In the genomic region with DNA sequence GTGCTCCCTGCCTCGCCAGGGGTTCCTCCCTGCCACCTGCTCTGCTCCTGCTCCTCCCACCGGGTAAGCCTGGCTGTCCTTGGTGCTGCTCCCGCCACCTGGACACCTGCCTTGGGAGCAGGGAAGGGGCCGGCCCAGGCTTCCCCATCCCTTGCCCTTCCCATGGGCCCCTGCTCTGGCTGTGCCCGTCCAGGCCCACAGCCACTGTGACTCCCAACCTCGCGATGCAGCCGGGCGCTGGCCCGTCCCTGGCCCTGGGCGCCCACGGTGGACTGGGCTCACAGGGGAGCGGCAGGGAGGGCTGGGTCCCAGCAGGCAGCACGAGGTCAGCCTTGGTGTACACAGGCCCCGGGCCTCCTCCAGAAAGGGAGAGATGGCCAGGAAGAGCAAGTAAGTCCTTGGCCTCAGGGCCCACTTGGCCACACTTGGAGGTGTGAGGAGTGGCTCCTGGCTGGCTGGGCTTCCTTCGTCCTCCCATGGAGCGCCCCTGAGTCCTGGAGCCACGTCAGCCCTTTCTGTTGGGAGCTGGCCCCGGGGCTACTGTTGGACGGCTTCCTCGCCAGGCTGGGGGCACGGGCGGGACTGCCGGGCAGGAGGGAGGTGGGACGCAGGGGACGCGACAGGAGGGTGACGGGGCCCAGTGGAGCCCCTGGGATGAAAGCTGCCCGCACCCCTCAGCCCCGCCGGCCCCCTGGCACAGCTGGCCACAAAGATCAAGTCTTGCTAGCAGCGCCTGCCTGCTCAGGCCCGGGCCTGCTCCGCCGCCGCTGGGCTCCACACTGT, we compare ENCODE assay signal across 1 cellular context.
TF ChIP-seq lines count a peak whose summit lies in the region.

No MANE protein-coding gene starts in this region.

TF ChIP-seq in HepG2, 621 proteins besides CTCF, POLR2A, EP300 and RAD21:
- TF ChIP-seq SRSF1 (optimal IDR thresholded peaks at IDR 0.05; ENCODE audit: low read depth, low read length) = no peak
- peak; percentile 28; the same call in 1 of the 2 replicates for TF ChIP-seq AKAP8 (CRISPR knock-in tag; IDR thresholded peaks at IDR 0.05)
- TF ChIP-seq ZNF567 (CRISPR knock-in tag; IDR thresholded peaks at IDR 0.05; ENCODE audit: borderline replicate concordance) = no peak
- TF ChIP-seq IRF2 (CRISPR knock-in tag; IDR thresholded peaks at IDR 0.05) = no peak
- peak; percentile 31 for TF ChIP-seq RBM39 (IDR thresholded peaks at IDR 0.05; ENCODE audit: low read depth, low read length, poor library complexity, severe bottlenecking)
- TF ChIP-seq ZNF274 (CRISPR knock-in tag; IDR thresholded peaks at IDR 0.05) = no peak
- peak; percentile 36; the same call in 1 of the 2 replicates for TF ChIP-seq NR1H2 (CRISPR knock-in tag; IDR thresholded peaks at IDR 0.05; ENCODE audit: borderline replicate concordance, low read depth)
- no peak for TF ChIP-seq TBL1XR1 (IDR thresholded peaks at IDR 0.05; ENCODE audit: borderline replicate concordance, low read length, partially characterized antibody)
- TF ChIP-seq, protein P1, sequence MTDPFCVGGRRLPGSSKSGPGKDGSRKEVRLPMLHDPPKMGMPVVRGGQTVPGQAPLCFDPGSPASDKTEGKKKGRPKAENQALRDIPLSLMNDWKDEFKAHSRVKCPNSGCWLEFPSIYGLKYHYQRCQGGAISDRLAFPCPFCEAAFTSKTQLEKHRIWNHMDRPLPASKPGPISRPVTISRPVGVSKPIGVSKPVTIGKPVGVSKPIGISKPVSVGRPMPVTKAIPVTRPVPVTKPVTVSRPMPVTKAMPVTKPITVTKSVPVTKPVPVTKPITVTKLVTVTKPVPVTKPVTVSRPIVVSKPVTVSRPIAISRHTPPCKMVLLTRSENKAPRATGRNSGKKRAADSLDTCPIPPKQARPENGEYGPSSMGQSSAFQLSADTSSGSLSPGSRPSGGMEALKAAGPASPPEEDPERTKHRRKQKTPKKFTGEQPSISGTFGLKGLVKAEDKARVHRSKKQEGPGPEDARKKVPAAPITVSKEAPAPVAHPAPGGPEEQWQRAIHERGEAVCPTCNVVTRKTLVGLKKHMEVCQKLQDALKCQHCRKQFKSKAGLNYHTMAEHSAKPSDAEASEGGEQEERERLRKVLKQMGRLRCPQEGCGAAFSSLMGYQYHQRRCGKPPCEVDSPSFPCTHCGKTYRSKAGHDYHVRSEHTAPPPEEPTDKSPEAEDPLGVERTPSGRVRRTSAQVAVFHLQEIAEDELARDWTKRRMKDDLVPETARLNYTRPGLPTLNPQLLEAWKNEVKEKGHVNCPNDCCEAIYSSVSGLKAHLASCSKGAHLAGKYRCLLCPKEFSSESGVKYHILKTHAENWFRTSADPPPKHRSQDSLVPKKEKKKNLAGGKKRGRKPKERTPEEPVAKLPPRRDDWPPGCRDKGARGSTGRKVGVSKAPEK (CRISPR knock-in tag; IDR thresholded peaks at IDR 0.05; ENCODE audit: borderline replicate concordance) = no peak
- TF ChIP-seq ZC3H13 (CRISPR knock-in tag; IDR thresholded peaks at IDR 0.05) = 0 out of 2 replicates have a peak, but pooled peaks have one; percentile 26
- TF ChIP-seq ZNF839 (CRISPR knock-in tag; IDR thresholded peaks at IDR 0.05; ENCODE audit: borderline replicate concordance) = no peak
- peak; percentile 91 for TF ChIP-seq AGO2 (optimal IDR thresholded peaks at IDR 0.05; ENCODE audit: low read depth, low read length)
- no peak for TF ChIP-seq TOE1 (CRISPR knock-in tag; IDR thresholded peaks at IDR 0.05)
- no peak for TF ChIP-seq HNF4A (CRISPR knock-in tag; IDR thresholded peaks at IDR 0.05)
